Comparison of ENCODE assay signal across 26 cellular contexts in genomic region chr17:27538156-27538955, GRCh38.
DNase-seq lines count a peak whose midpoint lies in the region; ATAC-seq, FAIRE-seq and TF ChIP-seq lines count a peak whose summit lies in the region.
"Had no signal": no experiment of that assay in that cellular context is flagged by ENCODE, and none has a peak within 500 bp of the region (broad histone marks: within the 10 kb centered on the region; RNA-seq: fewer than 3 reads in every experiment).

No MANE protein-coding gene starts in this region.

- H3K4me3 ChIP-seq in astrocyte (ENCODE audit: insufficient read depth, low read depth, low read length): no peak overlapping the region
- H3K4me3 ChIP-seq: BLaER1, esophagus muscularis mucosa, ovary, suprapubic skin had no signal

- peak in 9 of 14 donors; percentile 7 to 77 (median 40) for DNase-seq in C1 segment of cervical spinal cord (lab: John Stamatoyannopoulos, UW)
- DNase-seq in astrocyte (ENCODE audit: low read depth): peak; percentile 80
- DNase-seq in substantia nigra (lab: John Stamatoyannopoulos, UW): peak in 28 of 49 donors; percentile 22 to 78 (median 50)
- DNase-seq in activated CD8-positive, alpha-beta T cell treated with anti-CD3 and anti-CD28 coated beads for 36 hours: no peak
- DNase-seq in activated CD8-positive, alpha-beta memory T cell treated with anti-CD3 and anti-CD28 coated beads for 24 hours: no peak
- DNase-seq: activated CD4-positive, CD25-positive, alpha-beta regulatory T cell treated with anti-CD3 and anti-CD28 coated beads, Interleukin-2, amount 50 U/mL, for 72 hours; activated naive CD4-positive, alpha-beta T cell treated with anti-CD3 and anti-CD28 coated beads, Interleukin-2, amount 10 ng/mL, durations not matched to agents 7 days and 5 days; activated T-cell treated with anti-CD3 and anti-CD28 coated beads, Interleukin-2, amount 50 U/mL, for 48 hours; DND-41; effector CD8-positive, alpha-beta T cell; left colon; NCI-H1436 treated with DMSO at 0.1 percent for 48 hours; NCI-H510A; NK-92 treated with Interleukin-12 subunit alpha and Interleukin-12 subunit beta, amount 100 ng/mL, for 24 hours; ovary had no signal

- H3K9ac ChIP-seq in astrocyte (ENCODE audit: low read length): peak overlapping the region; percentile 25
- H3K9ac ChIP-seq: BLaER1 had no signal

- H3K9me3 Mint-ChIP-seq in astrocyte (ENCODE audit: unreplicated experiment): no peaks in the 10 kb centered on the region
- H3K9me3 Mint-ChIP-seq in activated CD8-positive, alpha-beta T cell treated with anti-CD3 and anti-CD28 coated beads for 36 hours: no peaks in the 10 kb centered on the region
- H3K9me3 Mint-ChIP-seq: activated naive CD4-positive, alpha-beta T cell treated with anti-CD3 and anti-CD28 coated beads, Interleukin-2, amount 10 ng/mL, durations not matched to agents 7 days and 5 days; natural killer cell treated with Interleukin-12 subunit alpha and Interleukin-12 subunit beta and Interleukin-15 and Interleukin-18, amount 100 ng/mL, for 72 hours had no signal

- intact Hi-C loops in activated CD8-positive, alpha-beta T cell treated with anti-CD3 and anti-CD28 coated beads for 36 hours (cut with micrococcal nuclease): no loop called here

- ATAC-seq in HG03354 (IDR thresholded peaks at IDR 0.05; ENCODE audit: poor library complexity, severe bottlenecking, unreplicated experiment) (no peak), HG02981 (IDR thresholded peaks at IDR 0.05; ENCODE audit: unreplicated experiment) (no peak)
- ATAC-seq in activated CD8-positive, alpha-beta T cell treated with anti-CD3 and anti-CD28 coated beads for 36 hours: no peak
- ATAC-seq: left colon; natural killer cell treated with Interleukin-12 subunit alpha and Interleukin-12 subunit beta and Interleukin-15 and Interleukin-18, amount 100 ng/mL, for 72 hours; Panc1; sciatic nerve had no signal

- FAIRE-seq in astrocyte (lab: Jason Lieb, UNC): no peak
- FAIRE-seq: A204.1, TTC549 had no signal

- peaks cover 4% of the 10 kb centered on the region for H3K36me3 Mint-ChIP-seq in astrocyte (ENCODE audit: low read depth, unreplicated experiment)
- no peaks in the 10 kb centered on the region for H3K36me3 Mint-ChIP-seq in activated CD8-positive, alpha-beta T cell treated with anti-CD3 and anti-CD28 coated beads for 36 hours (ENCODE audit: low read depth)
- H3K36me3 Mint-ChIP-seq: activated naive CD4-positive, alpha-beta T cell treated with anti-CD3 and anti-CD28 coated beads, Interleukin-2, amount 10 ng/mL, durations not matched to agents 7 days and 5 days; natural killer cell treated with Interleukin-12 subunit alpha and Interleukin-12 subunit beta and Interleukin-15 and Interleukin-18, amount 100 ng/mL, for 72 hours had no signal

- peak overlapping the region; percentile 5 for H3K4me3 Mint-ChIP-seq in astrocyte (ENCODE audit: unreplicated experiment)
- no peak overlapping the region for H3K4me3 Mint-ChIP-seq in activated CD8-positive, alpha-beta T cell treated with anti-CD3 and anti-CD28 coated beads for 36 hours
- H3K4me3 Mint-ChIP-seq: activated naive CD4-positive, alpha-beta T cell treated with anti-CD3 and anti-CD28 coated beads, Interleukin-2, amount 10 ng/mL, durations not matched to agents 7 days and 5 days; natural killer cell treated with Interleukin-12 subunit alpha and Interleukin-12 subunit beta and Interleukin-15 and Interleukin-18, amount 100 ng/mL, for 72 hours had no signal

- H3K27ac ChIP-seq in astrocyte (ENCODE audit: low read depth, low read length) (no peak overlapping the region), layer of hippocampus (ENCODE audit: low read depth, low read length) (peak overlapping the region; percentile 5), substantia nigra (ENCODE audit: low read depth, low read length, poor library complexity, severe bottlenecking) (peak overlapping the region; percentile 51)
- H3K27ac ChIP-seq: BLaER1, esophagus muscularis mucosa, suprapubic skin had no signal

- H3K4me1 ChIP-seq in astrocyte (ENCODE audit: insufficient read depth, low read length): peaks cover 61% of the 10 kb centered on the region

- peak overlapping the region; percentile 27 for H3K4me2 ChIP-seq in astrocyte (ENCODE audit: low read length)
- H3K4me2 ChIP-seq: BLaER1 had no signal

- no peaks in the 10 kb centered on the region for H3K27me3 ChIP-seq in astrocyte (ENCODE audit: insufficient read depth, low read length)
- no peaks in the 10 kb centered on the region for H3K27me3 ChIP-seq in layer of hippocampus (ENCODE audit: control insufficient read depth, insufficient read depth, low read length)
- H3K27me3 ChIP-seq: esophagus muscularis mucosa, ovary, suprapubic skin had no signal

- no peak overlapping the region for H3K27ac Mint-ChIP-seq in astrocyte (ENCODE audit: unreplicated experiment)
- no peak overlapping the region for H3K27ac Mint-ChIP-seq in activated CD8-positive, alpha-beta T cell treated with anti-CD3 and anti-CD28 coated beads for 36 hours
- H3K27ac Mint-ChIP-seq: activated naive CD4-positive, alpha-beta T cell treated with anti-CD3 and anti-CD28 coated beads, Interleukin-2, amount 10 ng/mL, durations not matched to agents 7 days and 5 days had no signal

- no peaks in the 10 kb centered on the region for H3K36me3 ChIP-seq in astrocyte (ENCODE audit: insufficient read depth, low read length)
- H3K36me3 ChIP-seq: BLaER1, esophagus muscularis mucosa, ovary, suprapubic skin had no signal

- no peaks in the 10 kb centered on the region for H3K27me3 Mint-ChIP-seq in astrocyte (ENCODE audit: low read depth, unreplicated experiment)
- H3K27me3 Mint-ChIP-seq in activated CD8-positive, alpha-beta T cell treated with anti-CD3 and anti-CD28 coated beads for 36 hours: no peaks in the 10 kb centered on the region
- H3K27me3 Mint-ChIP-seq: activated naive CD4-positive, alpha-beta T cell treated with anti-CD3 and anti-CD28 coated beads, Interleukin-2, amount 10 ng/mL, durations not matched to agents 7 days and 5 days; natural killer cell treated with Interleukin-12 subunit alpha and Interleukin-12 subunit beta and Interleukin-15 and Interleukin-18, amount 100 ng/mL, for 72 hours had no signal

- CTCF ChIA-PET in activated CD8-positive, alpha-beta T cell treated with anti-CD3 and anti-CD28 coated beads for 36 hours (lab: Charles Lee): interaction anchor here (2.1 kb wide), 1 partner anchor 158 kb away, joined by 5 read pairs; no protein-coding TSS in a partner anchor

- peaks cover 57% of the 10 kb centered on the region for H4K20me1 ChIP-seq in astrocyte (ENCODE audit: insufficient read depth, low read length)

- no peak for TF ChIP-seq CTCF in astrocyte (IDR thresholded peaks at IDR 0.05; ENCODE audit: insufficient read depth, low read depth, low read length)
- TF ChIP-seq CTCF in activated CD8-positive, alpha-beta T cell treated with anti-CD3 and anti-CD28 coated beads for 36 hours (IDR thresholded peaks at IDR 0.05): no peak

- H2AFZ ChIP-seq in astrocyte (ENCODE audit: low read depth, low read length): no peak overlapping the region

- H3K4me1 Mint-ChIP-seq in astrocyte (ENCODE audit: low read depth, unreplicated experiment): peaks cover 71% of the 10 kb centered on the region
- peaks cover 48% of the 10 kb centered on the region for H3K4me1 Mint-ChIP-seq in activated CD8-positive, alpha-beta T cell treated with anti-CD3 and anti-CD28 coated beads for 36 hours (ENCODE audit: low read depth)

- POLR2A ChIA-PET in activated CD8-positive, alpha-beta T cell treated with anti-CD3 and anti-CD28 coated beads for 36 hours (lab: Charles Lee): interaction anchor here (0.5 to 1.1 kb wide), 2 partner anchors 51 to 67 kb away, joined by 3 read pairs; no protein-coding TSS in a partner anchor

- peaks cover 76% of the 10 kb centered on the region for H3K79me2 ChIP-seq in astrocyte (ENCODE audit: insufficient read depth, low read length)

- no peaks in the 10 kb centered on the region for H3K9me3 ChIP-seq in astrocyte (ENCODE audit: insufficient read depth, low read depth, low read length)
- H3K9me3 ChIP-seq: BLaER1, esophagus muscularis mucosa, ovary, suprapubic skin had no signal

Comparison
In these comparisons a context has a peak if more than half of its experiments do, and no peak if none do; other contexts are left out.
1. DNase-seq: peak in C1 segment of cervical spinal cord (9 of 14), astrocyte (single experiment) and substantia nigra (28 of 49); none in activated CD8-positive, alpha-beta T cell treated with anti-CD3 and anti-CD28 coated beads for 36 hours (single experiment) and activated CD8-positive, alpha-beta memory T cell treated with anti-CD3 and anti-CD28 coated beads for 24 hours (single experiment).